26 cellular contexts compared by ENCODE assay signal in the genomic region with DNA sequence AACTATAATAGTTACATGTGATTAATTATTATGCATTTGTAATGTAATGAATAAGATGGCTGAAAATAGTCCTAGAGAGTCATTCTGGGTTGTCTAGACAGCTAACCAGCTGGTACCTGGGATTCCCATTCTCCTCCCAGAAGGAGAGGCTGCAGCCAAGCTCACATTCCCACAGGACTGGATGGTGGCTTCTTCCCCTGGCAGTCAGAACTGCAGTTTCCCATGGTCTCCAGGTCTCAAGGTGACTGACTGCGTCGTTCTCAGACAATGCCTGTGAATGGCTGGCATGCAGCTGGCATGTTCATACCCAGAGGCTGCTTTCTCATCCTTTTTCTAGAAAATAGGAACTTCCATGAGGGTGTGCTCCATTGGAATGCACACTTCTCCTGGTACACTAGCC. TPM values are rescaled to one million over a fixed set of nuclear protein-coding genes. Genes with fewer than 3 reads are reported as not detected.
"Had no signal": no experiment of that assay in that cellular context is flagged by ENCODE, and none has a peak within 500 bp of the region (broad histone marks: within the 10 kb centered on the region; RNA-seq: fewer than 3 reads in every experiment).

No MANE protein-coding gene starts in this region.

- DNase-seq: effector memory CD8-positive, alpha-beta T cell; esophagus squamous epithelium; foreskin fibroblast; head of caudate nucleus; kidney glomerular epithelial cell; mucosa of descending colon; natural killer cell; nucleus accumbens; pancreas; right cardiac atrium; stimulated activated CD4-positive, alpha-beta T cell treated with anti-CD3 and anti-CD28 coated beads, Interleukin-4, amount 100 ng/mL, for 1 hour; stimulated activated CD8-positive, alpha-beta memory T cell treated with anti-CD3 and anti-CD28 coated beads, Interleukin-4, amount 100 ng/mL, for 48 hours; tibial artery; upper lobe of left lung; uterus had no signal

- H3K27ac Mint-ChIP-seq: dendritic cell treated with granulocyte-macrophage colony-stimulating factor and Interleukin-4, amounts not matched to agents 40 ng/mL and 50 ng/mL, for 4 days; effector memory CD8-positive, alpha-beta T cell; natural killer cell; progenitor cell of endocrine pancreas; stimulated activated memory B cell treated with anti-CD40 and anti-IgM and Interleukin-4, amounts not matched to agents 10 μg/mL and 1 μg/mL and 100 μg/mL, for 72 hours; stimulated activated naive CD8-positive, alpha-beta T cell treated with anti-CD3 and anti-CD28 coated beads, Interleukin-15, Interleukin-2, amounts not matched to agents 100 ng/mL and 50 ng/mL, for 24 hours had no signal

- H3K9me3 Mint-ChIP-seq: neural crest cell had no signal

- H3K9me3 ChIP-seq: esophagus squamous epithelium, mucosa of descending colon, pancreas, tibial artery, upper lobe of left lung, uterus had no signal

- H3K4me3 ChIP-seq: esophagus squamous epithelium, hepatocyte, mucosa of descending colon, pancreas, smooth muscle cell, tibial artery, upper lobe of left lung, uterus had no signal

- H3K36me3 ChIP-seq: esophagus squamous epithelium, pancreas, tibial artery, upper lobe of left lung, uterus had no signal

- H3K27ac ChIP-seq: esophagus squamous epithelium, hepatocyte, pancreas, tibial artery, upper lobe of left lung, uterus had no signal

- H3K4me2 ChIP-seq: hepatocyte, smooth muscle cell had no signal

- ATAC-seq: effector memory CD8-positive, alpha-beta T cell; left lobe of liver; mucosa of descending colon; natural killer cell; pancreas; right cardiac atrium; stimulated activated memory B cell treated with anti-CD40 and anti-IgM and Interleukin-4, amounts not matched to agents 10 μg/mL and 1 μg/mL and 100 μg/mL, for 72 hours had no signal

- H3K36me3 Mint-ChIP-seq: natural killer cell; stimulated activated memory B cell treated with anti-CD40 and anti-IgM and Interleukin-4, amounts not matched to agents 10 μg/mL and 1 μg/mL and 100 μg/mL, for 72 hours had no signal

- H3K4me3 Mint-ChIP-seq: dendritic cell treated with granulocyte-macrophage colony-stimulating factor and Interleukin-4, amounts not matched to agents 40 ng/mL and 50 ng/mL, for 4 days; effector memory CD8-positive, alpha-beta T cell; natural killer cell; neural crest cell; stimulated activated memory B cell treated with anti-CD40 and anti-IgM and Interleukin-4, amounts not matched to agents 10 μg/mL and 1 μg/mL and 100 μg/mL, for 72 hours; stimulated activated naive CD8-positive, alpha-beta T cell treated with anti-CD3 and anti-CD28 coated beads, Interleukin-15, Interleukin-2, amounts not matched to agents 100 ng/mL and 50 ng/mL, for 24 hours had no signal

- H3K27me3 ChIP-seq: esophagus squamous epithelium, hepatocyte, pancreas, tibial artery, upper lobe of left lung, uterus had no signal

- H3K4me1 ChIP-seq: esophagus squamous epithelium, pancreas, tibial artery, upper lobe of left lung, uterus had no signal

- H2AFZ ChIP-seq: hepatocyte had no signal

- H3K4me1 Mint-ChIP-seq: natural killer cell; stimulated activated memory B cell treated with anti-CD40 and anti-IgM and Interleukin-4, amounts not matched to agents 10 μg/mL and 1 μg/mL and 100 μg/mL, for 72 hours had no signal

- H3K27me3 Mint-ChIP-seq: dendritic cell treated with granulocyte-macrophage colony-stimulating factor and Interleukin-4, amounts not matched to agents 40 ng/mL and 50 ng/mL, for 4 days; effector memory CD8-positive, alpha-beta T cell; progenitor cell of endocrine pancreas; stimulated activated memory B cell treated with anti-CD40 and anti-IgM and Interleukin-4, amounts not matched to agents 10 μg/mL and 1 μg/mL and 100 μg/mL, for 72 hours; stimulated activated naive CD8-positive, alpha-beta T cell treated with anti-CD3 and anti-CD28 coated beads, Interleukin-15, Interleukin-2, amounts not matched to agents 100 ng/mL and 50 ng/mL, for 24 hours had no signal

RNA-seq across cellular contexts. Expression of gene TAS2R16, which starts 21.3 kb away (rescaled TPM):
- total RNA-seq: epithelial cell of proximal tubule, esophagus squamous epithelium, hepatocyte, left lobe of liver, lower leg skin, mucosa of descending colon, natural killer cell, neural crest cell, pancreas, progenitor cell of endocrine pancreas, right cardiac atrium, smooth muscle cell, temporal lobe, upper lobe of left lung, uterus had no signal
- polyA plus RNA-seq: hepatocyte, pancreas, right cardiac atrium, smooth muscle cell had no signal
